In genomic region chr16:112153-112840, GRCh38 we compare ENCODE assay signal across 34 cellular contexts. TPM values are rescaled to one million over a fixed set of nuclear protein-coding genes. Genes with fewer than 3 reads are reported as not detected.
"Had no signal": no experiment of that assay in that cellular context is flagged by ENCODE, and none has a peak within 500 bp of the region (broad histone marks: within the 10 kb centered on the region; RNA-seq: fewer than 3 reads in every experiment).

No MANE protein-coding gene starts in this region.

- H3K36me3 Mint-ChIP-seq: natural killer cell treated with Interleukin-12 subunit alpha and Interleukin-12 subunit beta and Interleukin-15 and Interleukin-18, amount 100 ng/mL, for 72 hours had no signal

- H3K4me1 ChIP-seq: foreskin keratinocyte, right lobe of liver, vagina had no signal

- H3K27me3 ChIP-seq: esophagus muscularis mucosa, foreskin keratinocyte, heart left ventricle, right lobe of liver, upper lobe of left lung, vagina had no signal

- H3K27me3 Mint-ChIP-seq: activated CD4-positive, alpha-beta memory T cell treated with anti-CD3 and anti-CD28 coated beads for 36 hours; activated CD4-positive, alpha-beta T cell treated with anti-CD3 and anti-CD28 coated beads, Interleukin-2, amount 10 ng/mL, durations not matched to agents 24 days and 14 days; activated naive CD4-positive, alpha-beta T cell treated with anti-CD3 and anti-CD28 coated beads, Interleukin-2, amount 50 U/mL, for 24 hours; activated naive CD8-positive, alpha-beta T cell treated with anti-CD3 and anti-CD28 coated beads, Interleukin-2, amount 50 U/mL, for 24 hours; activated T-cell treated with anti-CD3 and anti-CD28 coated beads, Interleukin-2, amount 50 U/mL, for 24 hours; central memory CD8-positive, alpha-beta T cell; natural killer cell treated with Interleukin-12 subunit alpha and Interleukin-12 subunit beta and Interleukin-15 and Interleukin-18, amount 100 ng/mL, for 72 hours; stimulated activated naive CD8-positive, alpha-beta T cell treated with anti-CD3 and anti-CD28 coated beads, Interleukin-15, Interleukin-2, amounts not matched to agents 100 ng/mL and 50 ng/mL, for 24 hours had no signal

- H3K4me1 Mint-ChIP-seq: activated naive CD4-positive, alpha-beta T cell treated with anti-CD3 and anti-CD28 coated beads, Interleukin-2, amount 50 U/mL, for 24 hours; central memory CD8-positive, alpha-beta T cell had no signal

- H3K27ac Mint-ChIP-seq: activated CD4-positive, alpha-beta memory T cell treated with anti-CD3 and anti-CD28 coated beads for 36 hours; activated CD4-positive, alpha-beta T cell treated with anti-CD3 and anti-CD28 coated beads, Interleukin-2, amount 10 ng/mL, durations not matched to agents 24 days and 14 days; activated naive CD4-positive, alpha-beta T cell treated with anti-CD3 and anti-CD28 coated beads, Interleukin-2, amount 50 U/mL, for 24 hours; activated naive CD8-positive, alpha-beta T cell treated with anti-CD3 and anti-CD28 coated beads, Interleukin-2, amount 50 U/mL, for 24 hours; natural killer cell treated with Interleukin-12 subunit alpha and Interleukin-12 subunit beta and Interleukin-15 and Interleukin-18, amount 100 ng/mL, for 72 hours; stimulated activated effector memory CD8-positive, alpha-beta T cell treated with anti-CD3 and anti-CD28 coated beads, Interleukin-12 subunit alpha, Interleukin-12 subunit beta, amount 100 ng/mL, for 72 hours; T-helper 1 cell treated with Interleukin-12 subunit alpha and Interleukin-12 subunit beta and Interleukin-4 antibody, amounts not matched to agents 30 μg/mL and 1 μg/mL, for 36 hours had no signal

- H3K4me3 Mint-ChIP-seq: activated CD4-positive, alpha-beta memory T cell treated with anti-CD3 and anti-CD28 coated beads for 36 hours; activated CD4-positive, alpha-beta T cell treated with anti-CD3 and anti-CD28 coated beads, Interleukin-2, amount 10 ng/mL, durations not matched to agents 24 days and 14 days; activated naive CD4-positive, alpha-beta T cell treated with anti-CD3 and anti-CD28 coated beads, Interleukin-2, amount 50 U/mL, for 24 hours; activated naive CD8-positive, alpha-beta T cell treated with anti-CD3 and anti-CD28 coated beads, Interleukin-2, amount 50 U/mL, for 24 hours; activated T-cell treated with anti-CD3 and anti-CD28 coated beads, Interleukin-2, amount 50 U/mL, for 24 hours; central memory CD8-positive, alpha-beta T cell; natural killer cell treated with Interleukin-12 subunit alpha and Interleukin-12 subunit beta and Interleukin-15 and Interleukin-18, amount 100 ng/mL, for 72 hours; stimulated activated effector memory CD8-positive, alpha-beta T cell treated with anti-CD3 and anti-CD28 coated beads, Interleukin-12 subunit alpha, Interleukin-12 subunit beta, amount 100 ng/mL, for 72 hours; stimulated activated naive CD8-positive, alpha-beta T cell treated with anti-CD3 and anti-CD28 coated beads, Interleukin-15, Interleukin-2, amounts not matched to agents 100 ng/mL and 50 ng/mL, for 24 hours; T-helper 1 cell treated with Interleukin-12 subunit alpha and Interleukin-12 subunit beta and Interleukin-4 antibody, amounts not matched to agents 30 μg/mL and 1 μg/mL, for 36 hours had no signal

- DNase-seq: activated CD4-positive, alpha-beta memory T cell treated with anti-CD3 and anti-CD28 coated beads for 36 hours; activated CD4-positive, alpha-beta T cell treated with anti-CD3 and anti-CD28 coated beads, Interleukin-2, amount 10 ng/mL, durations not matched to agents 24 days and 14 days; activated CD8-positive, alpha-beta memory T cell treated with anti-CD3 and anti-CD28 coated beads, Interleukin-2, amount 50 U/mL, for 48 hours; activated gamma-delta T cell treated with Interleukin-2 at 50 U/mL for 16 hours; activated naive CD8-positive, alpha-beta T cell treated with anti-CD3 and anti-CD28 coated beads, Interleukin-2, amount 50 U/mL, for 24 hours; activated T-cell treated with anti-CD3 and anti-CD28 coated beads, Interleukin-2, amount 50 U/mL, for 24 hours; amygdala; dermis blood vessel endothelial cell; effector CD4-positive, alpha-beta T cell; foreskin keratinocyte; heart left ventricle; lower lobe of right lung; mucosa of descending colon; right lobe of liver; stimulated activated CD4-positive, alpha-beta T cell treated with anti-CD3 and anti-CD28 coated beads, Interleukin-4, amount 100 ng/mL, for 1 hour; T-helper 9 cell; upper lobe of left lung had no signal

- H3K4me3 ChIP-seq: esophagus muscularis mucosa, heart left ventricle, lower lobe of right lung, mucosa of descending colon, right lobe of liver, thoracic aorta, upper lobe of left lung, vagina had no signal

- H3K9me3 ChIP-seq: esophagus muscularis mucosa, heart left ventricle, lower lobe of right lung, mucosa of descending colon, right lobe of liver, thoracic aorta, upper lobe of left lung, vagina had no signal

- H3K9me3 Mint-ChIP-seq: activated CD4-positive, alpha-beta memory T cell treated with anti-CD3 and anti-CD28 coated beads for 36 hours; activated CD4-positive, alpha-beta T cell treated with anti-CD3 and anti-CD28 coated beads, Interleukin-2, amount 10 ng/mL, durations not matched to agents 24 days and 14 days; activated naive CD4-positive, alpha-beta T cell treated with anti-CD3 and anti-CD28 coated beads, Interleukin-2, amount 50 U/mL, for 24 hours; activated naive CD8-positive, alpha-beta T cell treated with anti-CD3 and anti-CD28 coated beads, Interleukin-2, amount 50 U/mL, for 24 hours; activated T-cell treated with anti-CD3 and anti-CD28 coated beads, Interleukin-2, amount 50 U/mL, for 24 hours; central memory CD8-positive, alpha-beta T cell; natural killer cell treated with Interleukin-12 subunit alpha and Interleukin-12 subunit beta and Interleukin-15 and Interleukin-18, amount 100 ng/mL, for 72 hours; stimulated activated effector memory CD8-positive, alpha-beta T cell treated with anti-CD3 and anti-CD28 coated beads, Interleukin-12 subunit alpha, Interleukin-12 subunit beta, amount 100 ng/mL, for 72 hours; stimulated activated naive CD8-positive, alpha-beta T cell treated with anti-CD3 and anti-CD28 coated beads, Interleukin-15, Interleukin-2, amounts not matched to agents 100 ng/mL and 50 ng/mL, for 24 hours; T-helper 1 cell treated with Interleukin-12 subunit alpha and Interleukin-12 subunit beta and Interleukin-4 antibody, amounts not matched to agents 30 μg/mL and 1 μg/mL, for 36 hours had no signal

- ATAC-seq: activated CD4-positive, CD25-positive, alpha-beta regulatory T cell treated with anti-CD3 and anti-CD28 coated beads, Interleukin-2, amount 50 U/mL, for 24 hours; activated naive CD8-positive, alpha-beta T cell treated with anti-CD3 and anti-CD28 coated beads, Interleukin-2, amount 50 U/mL, for 24 hours; foreskin keratinocyte; left lobe of liver; lower lobe of right lung; mucosa of descending colon; stimulated activated effector memory CD8-positive, alpha-beta T cell treated with anti-CD3 and anti-CD28 coated beads, Interleukin-12 subunit alpha, Interleukin-12 subunit beta, amount 100 ng/mL, for 72 hours had no signal

- H3K27ac ChIP-seq: esophagus muscularis mucosa, foreskin keratinocyte, heart left ventricle, lower lobe of right lung, right lobe of liver, thoracic aorta, upper lobe of left lung, vagina, VCaP had no signal

RNA-seq across cellular contexts. Expression of gene HBZ, which starts 40.1 kb away (rescaled TPM):
- total RNA-seq: activated CD4-positive, alpha-beta memory T cell treated with anti-CD3 and anti-CD28 coated beads for 36 hours; activated CD4-positive, alpha-beta T cell treated with anti-CD3 and anti-CD28 coated beads, Interleukin-2, amount 10 ng/mL, durations not matched to agents 24 days and 14 days; bronchial epithelial cell; dermis blood vessel endothelial cell; esophagus muscularis mucosa; foreskin keratinocyte; heart left ventricle; lower lobe of right lung; mesenteric fat pad; myocyte; natural killer cell treated with Interleukin-12 subunit alpha and Interleukin-12 subunit beta and Interleukin-15 and Interleukin-18, amount 100 ng/mL, for 72 hours; osteoblast; renal cortical epithelial cell; thoracic aorta; vagina had no signal
- polyA plus RNA-seq: heart left ventricle had no signal

RNA-seq across cellular contexts. Expression of gene HBM, which starts 53.5 kb away (rescaled TPM):
- total RNA-seq: activated CD4-positive, alpha-beta memory T cell treated with anti-CD3 and anti-CD28 coated beads for 36 hours; activated CD4-positive, alpha-beta T cell treated with anti-CD3 and anti-CD28 coated beads, Interleukin-2, amount 10 ng/mL, durations not matched to agents 24 days and 14 days; bronchial epithelial cell; dermis blood vessel endothelial cell; foreskin keratinocyte; lower lobe of right lung; mesenteric fat pad; mucosa of descending colon; myocyte; natural killer cell treated with Interleukin-12 subunit alpha and Interleukin-12 subunit beta and Interleukin-15 and Interleukin-18, amount 100 ng/mL, for 72 hours; osteoblast; renal cortical epithelial cell; thoracic aorta; vagina had no signal
- polyA plus RNA-seq: foreskin keratinocyte, heart left ventricle had no signal
